In genomic region chr15:63025460-63025859, GRCh38 we compare ENCODE assay signal across 1 cellular context.
TF ChIP-seq lines count a peak whose summit lies in the region.

No MANE protein-coding gene starts in this region.

TF ChIP-seq in H1, 55 proteins besides CTCF, POLR2A, EP300 and RAD21:
- TF ChIP-seq BRCA1 (IDR thresholded peaks at IDR 0.05; ENCODE audit: low read depth, low read length) (no peak), BACH1 (IDR thresholded peaks at IDR 0.05; ENCODE audit: low read length) (no peak), SP4 (IDR thresholded peaks at IDR 0.05; ENCODE audit: low read length) (no peak), CBX8 (IDR thresholded peaks at IDR 0.05; ENCODE audit: borderline replicate concordance, low read depth, low read length) (no peak), SAP30 (IDR thresholded peaks at IDR 0.05; ENCODE audit: insufficient read depth, insufficient replicate concordance, low read length) (no peak), ATF3 (IDR thresholded peaks at IDR 0.05; ENCODE audit: insufficient read depth, low read depth, low read length) (no peak), CBX5 (IDR thresholded peaks at IDR 0.05; ENCODE audit: low read depth, low read length) (no peak), SP1 (IDR thresholded peaks at IDR 0.05; ENCODE audit: low read depth, low read length) (no peak), ASH2L (IDR thresholded peaks at IDR 0.05; ENCODE audit: low read length) (no peak), NRF1 (IDR thresholded peaks at IDR 0.05; ENCODE audit: low read depth, low read length) (no peak), CEBPB (IDR thresholded peaks at IDR 0.05; ENCODE audit: low read depth, low read length) (no peak), EZH2 (IDR thresholded peaks at IDR 0.05; ENCODE audit: low read depth, low read length, severe bottlenecking) (no peak), RNF2 (IDR thresholded peaks at IDR 0.05; ENCODE audit: borderline replicate concordance, low read depth, low read length, missing control alignments, poor library complexity, severe bottlenecking) (no peak)
